ENCODE assay signal across 11 cellular contexts in genomic region chr1:244436336-244437102, GRCh38. TPM values are rescaled to one million over a fixed set of nuclear protein-coding genes. Genes with fewer than 3 reads are reported as not detected.
DNase-seq lines count a peak whose midpoint lies in the region; ATAC-seq and TF ChIP-seq lines count a peak whose summit lies in the region.
"Had no signal": no experiment of that assay in that cellular context is flagged by ENCODE, and none has a peak within 500 bp of the region (broad histone marks: within the 10 kb centered on the region; RNA-seq: fewer than 3 reads in every experiment).

No MANE protein-coding gene starts in this region.

- H3K9me2 ChIP-seq in PC-3 (replicated peaks; ENCODE audit: low read length): no peaks in the 10 kb centered on the region

- H3K4me1 ChIP-seq in PC-3 (ENCODE audit: insufficient read depth, low read length): peaks cover 37% of the 10 kb centered on the region
- H3K4me1 ChIP-seq: testis had no signal

- CTCF ChIA-PET in PC-3 (lab: Charles Lee): interaction anchor here (0.5 to 0.6 kb wide), 2 partner anchors 8 to 43 kb away, joined by 3 to 4 read pairs; no protein-coding TSS in a partner anchor

- TF ChIP-seq CTCF in PC-3 (conservative IDR thresholded peaks at IDR 0.05; ENCODE audit: low read depth, low read length): no peak
- no peak for TF ChIP-seq CTCF in natural killer cell (IDR thresholded peaks at IDR 0.05)

- H3K27me3 ChIP-seq in PC-3 (ENCODE audit: low read length): no peaks in the 10 kb centered on the region
- H3K27me3 ChIP-seq: testis had no signal

- peak; percentile 57 for DNase-seq in ELR (ENCODE audit: low read depth)
- DNase-seq in PC-3: peak; percentile 60
- DNase-seq in central memory CD8-positive, alpha-beta T cell (ENCODE audit: low spot score in 2 of 2): no peak
- DNase-seq in natural killer cell: no peak
- no peak for DNase-seq in middle frontal gyrus (ENCODE audit: extremely low spot score, low spot score)
- DNase-seq: effector CD8-positive, alpha-beta T cell; NCI-H1436; testis had no signal

- H3F3A ChIP-seq in PC-3 (ENCODE audit: low read length, unreplicated experiment): peaks cover 16% of the 10 kb centered on the region

- ATAC-seq in PC-3 (peak; percentile 39), natural killer cell (no peak), GM21576 (IDR thresholded peaks at IDR 0.05; ENCODE audit: unreplicated experiment) (no peak), GM18511 (IDR thresholded peaks at IDR 0.05; ENCODE audit: unreplicated experiment) (no peak)
- ATAC-seq in central memory CD8-positive, alpha-beta T cell (replicated peaks; ENCODE audit: extremely low read depth, poor library complexity, severe bottlenecking): no peak

- H2AFZ ChIP-seq in PC-3 (ENCODE audit: low read length): no peak overlapping the region

- H4K20me1 ChIP-seq in PC-3 (ENCODE audit: low read length): no peaks in the 10 kb centered on the region

- peaks cover 15% of the 10 kb centered on the region; the same call in 1 of the 2 replicates for H3K36me3 ChIP-seq in PC-3 (ENCODE audit: low read depth, low read length)

- H3K4me3 ChIP-seq in PC-3 (ENCODE audit: low read length): peak overlapping the region; percentile 13; the same call in 1 of the 2 replicates
- H3K4me3 ChIP-seq: testis had no signal

- H3K27ac Mint-ChIP-seq in central memory CD8-positive, alpha-beta T cell (ENCODE audit: low read depth): peak overlapping the region; percentile 32
- H3K27ac Mint-ChIP-seq in natural killer cell: peak overlapping the region; percentile 25 to 48

- peaks cover 38% of the 10 kb centered on the region for H3K36me3 Mint-ChIP-seq in central memory CD8-positive, alpha-beta T cell (ENCODE audit: insufficient read depth)
- peaks cover 7% of the 10 kb centered on the region for H3K36me3 Mint-ChIP-seq in natural killer cell

- no peaks in the 10 kb centered on the region for H3K27me3 Mint-ChIP-seq in central memory CD8-positive, alpha-beta T cell
- no peaks in the 10 kb centered on the region for H3K27me3 Mint-ChIP-seq in natural killer cell (ENCODE audit: low read depth in 2 of 2)

- no peak overlapping the region for H3K4me3 Mint-ChIP-seq in central memory CD8-positive, alpha-beta T cell
- H3K4me3 Mint-ChIP-seq in natural killer cell: no peak overlapping the region

- H3K9ac ChIP-seq in PC-3 (ENCODE audit: low read length): peak overlapping the region; percentile 41

- POLR2A ChIA-PET in PC-3 (lab: Charles Lee; ENCODE audit: unreplicated experiment): interaction anchor here (0.6 kb wide), 1 partner anchor 64 kb away, joined by 16 read pairs; no protein-coding TSS in a partner anchor

- peaks cover 51% of the 10 kb centered on the region for H3K79me2 ChIP-seq in PC-3 (ENCODE audit: low read length)

- intact Hi-C loops in PC-3 (cut with micrococcal nuclease): loop anchor here (1.0 to 5.0 kb wide), 3 partner anchors 14 to 113 kb away; partner anchors contain the start of gene ADSS2
- intact Hi-C loops in natural killer cell (cut with micrococcal nuclease): no loop called here

- BruUV-seq in PC-3 (replicated peaks; lab: Mats Ljungman, UMichigan): no TSS peak

- no peaks in the 10 kb centered on the region for H3K9me3 ChIP-seq in PC-3 (ENCODE audit: low read length)
- H3K9me3 ChIP-seq: testis had no signal

- no peaks in the 10 kb centered on the region for H3K9me3 Mint-ChIP-seq in central memory CD8-positive, alpha-beta T cell
- H3K9me3 Mint-ChIP-seq in natural killer cell: no peaks in the 10 kb centered on the region

- peak overlapping the region; percentile 86 for H3K27ac ChIP-seq in PC-3 (ENCODE audit: low read length)
- H3K27ac ChIP-seq: testis had no signal

- H3K4me2 ChIP-seq in PC-3 (ENCODE audit: low read length): peak overlapping the region; percentile 70

- H3K4me1 Mint-ChIP-seq in central memory CD8-positive, alpha-beta T cell: peaks cover 35% of the 10 kb centered on the region
- H3K4me1 Mint-ChIP-seq in natural killer cell: peaks cover 41 to 46% of the 10 kb centered on the region in 2 donors

RNA-seq across cellular contexts. Expression of gene ADSS2, which starts 15.2 kb away (rescaled TPM):
- total RNA-seq in PC-3 (2014; rRNA removed): 55.0 and 58.2 TPM in 2 replicates
- 10 to 100 TPM; 49.2 to 67.9 (median 54.8) TPM for total RNA-seq in natural killer cell

RNA-seq across cellular contexts. Expression of gene CATSPERE, which starts 24.6 kb away (rescaled TPM):
- total RNA-seq in PC-3 (2014; rRNA removed): not detected in 2 replicates
- 1 to 10 TPM in 1 of 3 donors, under 1 TPM in 2; 0.79 to 1.4 (median 0.80) TPM for total RNA-seq in natural killer cell
- total RNA-seq: HT-29 had no signal

Comparison
In these comparisons a context has a peak if more than half of its experiments do, and no peak if none do; other contexts are left out.
1. DNase-seq: peak in ELR (single experiment) and PC-3 (single experiment); none in central memory CD8-positive, alpha-beta T cell (0 of 2), natural killer cell (single experiment) and middle frontal gyrus (single experiment).